29 cellular contexts compared by ENCODE assay signal in genomic region chrY:15239733-15240132, GRCh38.
"Had no signal": no experiment of that assay in that cellular context is flagged by ENCODE, and none has a peak within 500 bp of the region (broad histone marks: within the 10 kb centered on the region; RNA-seq: fewer than 3 reads in every experiment).

No MANE protein-coding gene starts in this region.

- ATAC-seq: naive thymus-derived CD8-positive, alpha-beta T cell; natural killer cell treated with Interleukin-12 subunit alpha and Interleukin-12 subunit beta and Interleukin-15 and Interleukin-18, amount 100 ng/mL, for 72 hours; pancreas; psoas muscle; right cardiac atrium; sciatic nerve; stimulated activated memory B cell treated with anti-CD40 and anti-IgM and Interleukin-4, amounts not matched to agents 10 μg/mL and 1 μg/mL and 100 μg/mL, for 72 hours; stimulated activated naive CD8-positive, alpha-beta T cell treated with anti-CD3 and anti-CD28 coated beads, Interleukin-15, amount 100 ng/mL, for 72 hours; stimulated activated naive CD8-positive, alpha-beta T cell treated with anti-CD3 and anti-CD28 coated beads, Interleukin-15, Interleukin-2, amounts not matched to agents 100 U/mL and 50 U/mL, for 24 hours had no signal

- H3K4me2 ChIP-seq: smooth muscle cell had no signal

- H3K27me3 ChIP-seq: neutrophil, pancreas, spleen, suprapubic skin, testis, tibial artery, transverse colon, upper lobe of left lung, vagina had no signal

- FAIRE-seq: pancreas, urothelium cell line had no signal

- H3K27ac ChIP-seq: neutrophil, pancreas, psoas muscle, skin epidermis, spleen, suprapubic skin, testis, tibial artery, transverse colon, upper lobe of left lung, vagina had no signal

- H3K36me3 ChIP-seq: neutrophil, pancreas, spleen, suprapubic skin, tibial artery, transverse colon, upper lobe of left lung, vagina had no signal

- H3K9me3 ChIP-seq: neutrophil, pancreas, psoas muscle, spleen, suprapubic skin, testis, tibial artery, transverse colon, upper lobe of left lung, vagina had no signal

- H3K4me1 ChIP-seq: pancreas, psoas muscle, spleen, suprapubic skin, testis, tibial artery, transverse colon, upper lobe of left lung, vagina had no signal

- DNase-seq: naive thymus-derived CD8-positive, alpha-beta T cell; nephron progenitor cell; nucleus accumbens; pancreas; psoas muscle; right cardiac atrium; spleen; stimulated activated CD4-positive, alpha-beta T cell treated with anti-CD3 and anti-CD28 coated beads, Interleukin-12 subunit alpha, Interleukin-12 subunit beta, amount 100 ng/mL, for 4 hours; stimulated activated CD4-positive, alpha-beta T cell treated with anti-CD3 and anti-CD28 coated beads, Interleukin-1b, Interleukin-23, amount 100 ng/mL, for 48 hours; stimulated activated CD4-positive, alpha-beta T cell treated with anti-CD3 and anti-CD28 coated beads, Interleukin-4, amount 100 ng/mL, for 1 hour; stimulated activated CD4-positive, alpha-beta T cell treated with anti-CD3 and anti-CD28 coated beads, Interleukin-4, amount 100 ng/mL, for 4 hours; stimulated activated CD8-positive, alpha-beta memory T cell treated with anti-CD3 and anti-CD28 coated beads, Interleukin-4, amount 100 ng/mL, for 48 hours; stimulated activated naive CD4-positive, alpha-beta T cell; stimulated activated naive CD8-positive, alpha-beta T cell treated with anti-CD3 and anti-CD28 coated beads, Interleukin-15, amount 100 ng/mL, for 72 hours; stimulated activated naive CD8-positive, alpha-beta T cell treated with anti-CD3 and anti-CD28 coated beads, Interleukin-15, Interleukin-2, amounts not matched to agents 100 U/mL and 50 U/mL, for 24 hours; substantia nigra; testis; tibial artery; transverse colon; upper lobe of left lung had no signal

- H3K4me3 ChIP-seq: pancreas, psoas muscle, skin epidermis, smooth muscle cell, spleen, suprapubic skin, testis, tibial artery, transverse colon, upper lobe of left lung, vagina had no signal
